Comparison of ENCODE assay signal across 12 cellular contexts in the genomic region with DNA sequence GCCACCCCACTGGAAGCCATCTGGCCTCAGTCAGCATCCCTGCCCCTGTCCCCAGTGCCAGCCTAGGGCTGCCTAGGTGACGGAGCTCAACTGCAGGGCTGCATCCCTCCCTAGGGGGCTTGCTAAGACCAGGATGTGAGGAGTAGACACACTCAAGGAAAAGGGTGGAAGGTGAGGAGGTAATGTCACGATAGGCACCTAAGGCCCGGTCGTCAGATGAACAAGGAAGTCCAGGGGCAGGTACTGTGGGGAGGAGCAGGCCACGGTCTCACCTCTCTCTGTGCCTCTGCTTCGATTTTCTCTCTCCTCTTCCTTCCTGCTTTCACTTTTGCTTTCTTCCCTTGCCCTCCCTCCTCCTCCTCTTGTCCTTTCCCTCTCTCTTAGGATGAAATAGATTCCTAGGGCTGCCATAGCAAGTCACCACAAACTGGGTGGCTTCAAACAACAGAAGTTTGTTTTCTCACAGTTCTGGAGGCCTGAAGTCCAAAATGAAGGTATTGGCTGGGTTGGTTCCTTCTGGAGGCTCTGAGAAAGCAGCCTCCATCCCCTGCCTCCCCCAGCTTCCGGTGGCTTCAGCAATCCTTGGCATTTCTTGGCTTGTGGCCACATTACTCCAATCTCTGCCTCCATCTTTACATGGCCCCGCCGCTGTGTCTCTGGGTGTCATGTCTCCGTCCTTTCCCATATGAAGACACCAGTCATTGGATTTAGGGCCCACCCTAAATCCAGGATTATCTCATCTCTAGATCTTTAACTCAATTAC.
DNase-seq lines count a peak whose midpoint lies in the region; ATAC-seq and TF ChIP-seq lines count a peak whose summit lies in the region.
"Had no signal": no experiment of that assay in that cellular context is flagged by ENCODE, and none has a peak within 500 bp of the region (broad histone marks: within the 10 kb centered on the region; RNA-seq: fewer than 3 reads in every experiment).

No MANE protein-coding gene starts in this region.

- no peak overlapping the region for H3K27ac ChIP-seq in OCI-LY1 (ENCODE audit: low read depth, low read length, poor library complexity, severe bottlenecking)
- no peak overlapping the region for H3K27ac ChIP-seq in colonic mucosa
- H3K27ac ChIP-seq: foreskin keratinocyte, SJCRH30 had no signal

- DNase-seq in SKM-1 treated with dmso at 0.1 percent for 144 hours (lab: John Stamatoyannopoulos, UW; ENCODE audit: unreplicated experiment) (peak; percentile 9), SKM-1 (lab: John Stamatoyannopoulos, UW; ENCODE audit: unreplicated experiment) (no peak), colonic mucosa (no peak), HPDE6-E6E7 (ENCODE audit: extremely low spot score) (no peak)
- peak; percentile 26 for DNase-seq in stimulated activated CD8-positive, alpha-beta memory T cell treated with anti-CD3 and anti-CD28 coated beads, Interleukin-4, amount 100 ng/mL, for 48 hours
- DNase-seq in stimulated activated CD4-positive, alpha-beta T cell treated with anti-CD3 and anti-CD28 coated beads, Interleukin-4, amount 100 ng/mL, for 4 hours = no peak
- DNase-seq: amniotic stem cell, foreskin keratinocyte, Kasumi-1, SJCRH30 had no signal

- H3K27me3 ChIP-seq in OCI-LY1 (ENCODE audit: insufficient read depth, low read length) (no peaks in the 10 kb centered on the region), colonic mucosa (no peaks in the 10 kb centered on the region)
- H3K27me3 ChIP-seq: foreskin keratinocyte, SJCRH30 had no signal

- no peaks in the 10 kb centered on the region for H3F3A ChIP-seq in OCI-LY1 (ENCODE audit: insufficient read depth, low read length)

- peak overlapping the region; percentile 20; the same call in 1 of the 2 replicates for H3K4me2 ChIP-seq in OCI-LY1 (ENCODE audit: low read length)

- H3K9ac ChIP-seq in OCI-LY1 (ENCODE audit: low read length) (no peak overlapping the region), colonic mucosa (ENCODE audit: low read depth in 2 of 2, low read length in 2 of 2) (peak overlapping the region in 1 of 2 donors; percentile 14)

- H3K4me3 ChIP-seq in OCI-LY1 (ENCODE audit: low read depth, low read length, poor library complexity, severe bottlenecking) (no peak overlapping the region), colonic mucosa (peak overlapping the region; percentile 12)
- H3K4me3 ChIP-seq: SJCRH30 had no signal

- intact Hi-C loops in colonic mucosa (cut with DNase I) = no loop called here

- no peak for ATAC-seq in GM19452 (IDR thresholded peaks at IDR 0.05; ENCODE audit: unreplicated experiment)
- ATAC-seq: foreskin keratinocyte had no signal

- H3K79me2 ChIP-seq in OCI-LY1 (ENCODE audit: insufficient read depth, low read length) = no peaks in the 10 kb centered on the region

- TF ChIP-seq CTCF in OCI-LY1 (IDR thresholded peaks at IDR 0.05; ENCODE audit: low read length) = no peak
- TF ChIP-seq CTCF in colonic mucosa (IDR thresholded peaks at IDR 0.05) = no peak

- no peaks in the 10 kb centered on the region for H4K20me1 ChIP-seq in OCI-LY1 (ENCODE audit: insufficient read depth, low read length)

- no peaks in the 10 kb centered on the region for H3K4me1 ChIP-seq in OCI-LY1 (ENCODE audit: insufficient read depth, low read length, severe bottlenecking)
- H3K4me1 ChIP-seq in colonic mucosa = no peaks in the 10 kb centered on the region
- H3K4me1 ChIP-seq: foreskin keratinocyte, SJCRH30 had no signal

- no peaks in the 10 kb centered on the region for H3K9me2 ChIP-seq in OCI-LY1 (ENCODE audit: low read depth, low read length)

- no peaks in the 10 kb centered on the region for H3K9me3 ChIP-seq in OCI-LY1 (ENCODE audit: low read length)
- no peaks in the 10 kb centered on the region for H3K9me3 ChIP-seq in colonic mucosa
- H3K9me3 ChIP-seq: SJCRH30 had no signal

- H3K36me3 ChIP-seq in OCI-LY1 (ENCODE audit: insufficient read depth, low read length) (no peaks in the 10 kb centered on the region), colonic mucosa (no peaks in the 10 kb centered on the region)
- H3K36me3 ChIP-seq: SJCRH30 had no signal

- no peak overlapping the region for H2AFZ ChIP-seq in OCI-LY1 (ENCODE audit: low read length)

Comparison
In these comparisons a context has a peak if more than half of its experiments do, and no peak if none do; other contexts are left out.
1. DNase-seq: peak in SKM-1 treated with dmso at 0.1 percent for 144 hours (single experiment) and stimulated activated CD8-positive, alpha-beta memory T cell treated with anti-CD3 and anti-CD28 coated beads, Interleukin-4, amount 100 ng/mL, for 48 hours (single experiment); none in SKM-1 (single experiment), colonic mucosa (single experiment), HPDE6-E6E7 (single experiment) and stimulated activated CD4-positive, alpha-beta T cell treated with anti-CD3 and anti-CD28 coated beads, Interleukin-4, amount 100 ng/mL, for 4 hours (0 of 2).